27 cellular contexts compared by ENCODE assay signal in genomic region chr13:33752631-33753030, GRCh38.
"Had no signal": no experiment of that assay in that cellular context is flagged by ENCODE, and none has a peak within 500 bp of the region (broad histone marks: within the 10 kb centered on the region; RNA-seq: fewer than 3 reads in every experiment).

No MANE protein-coding gene starts in this region.

- H2AFZ ChIP-seq: hepatocyte, neural progenitor cell, parathyroid adenoma had no signal

- DNase-seq: islet precursor cell; left ventricle myocardium inferior; mesendoderm; naive B cell; natural killer cell; nephron progenitor cell; occipital lobe; psoas muscle; right lobe of liver; stimulated activated CD4-positive, alpha-beta T cell treated with anti-CD3 and anti-CD28 coated beads, Interleukin-12 subunit alpha, Interleukin-12 subunit beta, amount 100 ng/mL, for 4 hours; stimulated activated CD4-positive, alpha-beta T cell treated with anti-CD3 and anti-CD28 coated beads, Interleukin-15, amount 100 ng/mL, for 24 hours; stimulated activated CD4-positive, alpha-beta T cell treated with anti-CD3 and anti-CD28 coated beads, Interleukin-2, amount 100 ng/mL, for 24 hours; stimulated activated CD4-positive, alpha-beta T cell treated with anti-CD3 and anti-CD28 coated beads, Interleukin-4, amount 100 ng/mL, for 1 hour; stimulated activated naive B cell treated with anti-CD40 and anti-IgM and Interleukin-4, amounts not matched to agents 10 μg/mL and 1 μg/mL and 100 μg/mL, for 72 hours; stimulated activated naive CD8-positive, alpha-beta T cell treated with anti-CD3 and anti-CD28 coated beads, Interleukin-15, Interleukin-2, amounts not matched to agents 100 U/mL and 50 U/mL, for 24 hours; stomach; tibial artery; trophoblast cell; upper lobe of right lung had no signal

- H3K4me1 ChIP-seq: left ventricle myocardium inferior, neural progenitor cell, parathyroid adenoma, psoas muscle, right atrium auricular region, right lobe of liver, stomach, tibial artery, upper lobe of right lung had no signal

- H3K79me2 ChIP-seq: hepatocyte, parathyroid adenoma had no signal

- H3K4me2 ChIP-seq: hepatocyte, neural progenitor cell had no signal

- H3K9me3 ChIP-seq: left ventricle myocardium inferior, neutrophil, psoas muscle, right atrium auricular region, right lobe of liver, thoracic aorta, tibial artery, upper lobe of right lung had no signal

- H3K27me3 ChIP-seq: hepatocyte, neural progenitor cell, neutrophil, right atrium auricular region, right lobe of liver, stomach, tibial artery, upper lobe of right lung had no signal

- H3K36me3 ChIP-seq: left ventricle myocardium inferior, neural progenitor cell, neutrophil, right atrium auricular region, right lobe of liver, stomach, thoracic aorta, tibial artery, upper lobe of right lung had no signal

- H3K27ac ChIP-seq: hepatocyte, left ventricle myocardium inferior, neural progenitor cell, neutrophil, parathyroid adenoma, psoas muscle, right atrium auricular region, right lobe of liver, skin epidermis, stomach, thoracic aorta, tibial artery, upper lobe of right lung had no signal

- ATAC-seq: natural killer cell; psoas muscle; right lobe of liver; stimulated activated naive B cell treated with anti-CD40 and anti-IgM and Interleukin-4, amounts not matched to agents 10 μg/mL and 1 μg/mL and 100 μg/mL, for 72 hours; stimulated activated naive CD8-positive, alpha-beta T cell treated with anti-CD3 and anti-CD28 coated beads, Interleukin-15, Interleukin-2, amounts not matched to agents 100 U/mL and 50 U/mL, for 24 hours; upper lobe of right lung had no signal

- H3K4me3 ChIP-seq: hepatocyte, left ventricle myocardium inferior, lung, neural progenitor cell, psoas muscle, right atrium auricular region, right lobe of liver, skin epidermis, stomach, thoracic aorta, tibial artery, upper lobe of right lung had no signal
